In the genomic region with DNA sequence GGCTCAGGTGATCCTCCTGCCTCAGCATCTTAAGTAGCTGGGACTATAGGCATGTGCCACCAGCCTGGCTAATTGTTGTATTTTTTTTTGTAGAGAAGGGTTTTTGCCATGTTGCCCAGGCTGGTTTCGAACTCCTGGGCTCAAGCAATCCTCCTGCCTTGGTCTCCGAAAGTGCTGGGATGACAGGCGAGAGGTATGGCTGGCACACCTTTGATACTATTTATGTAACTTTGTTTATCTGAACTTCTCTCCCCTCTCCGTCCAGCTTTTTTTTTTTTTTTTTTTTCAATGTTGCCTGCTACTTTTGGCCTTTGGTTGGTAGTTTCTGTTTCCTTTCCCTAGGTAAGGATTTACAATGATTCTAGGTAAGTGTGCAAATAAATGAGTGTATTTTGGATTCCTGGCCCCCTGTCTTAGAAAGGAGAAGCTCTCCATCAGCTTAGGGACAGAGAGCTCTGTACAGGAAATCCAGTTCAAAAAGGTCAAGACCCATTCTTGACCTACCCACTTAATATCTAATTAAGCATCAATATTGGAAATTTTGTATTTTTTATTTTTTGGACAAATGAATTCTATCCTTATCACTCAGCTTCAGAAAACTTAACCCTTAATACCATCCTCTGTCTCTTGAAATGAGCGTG, we compare ENCODE assay signal across 10 cellular contexts. TPM values are rescaled to one million over a fixed set of nuclear protein-coding genes. Genes with fewer than 3 reads are reported as not detected.
DNase-seq lines count a peak whose midpoint lies in the region; ATAC-seq and TF ChIP-seq lines count a peak whose summit lies in the region.
"Had no signal": no experiment of that assay in that cellular context is flagged by ENCODE, and none has a peak within 500 bp of the region (broad histone marks: within the 10 kb centered on the region; RNA-seq: fewer than 3 reads in every experiment).

No MANE protein-coding gene starts in this region.

- DNase-seq in breast epithelium (ENCODE audit: low spot score in 2 of 2) (no peak), MCF 10A (ENCODE audit: unreplicated experiment) (no peak), activated B cell treated with CpG ODN at 0.5 μM for 24 hours (no peak), lower lobe of right lung (no peak), type B pancreatic cell (ENCODE audit: extremely low spot score, unreplicated experiment) (no peak), AG08395 (ENCODE audit: low spot score) (no peak), HPDE6-E6E7 (ENCODE audit: extremely low spot score) (no peak)

- no peak for TF ChIP-seq POLR2A in breast epithelium (IDR thresholded peaks at IDR 0.05)

- H3K27ac ChIP-seq in breast epithelium: peak overlapping the region; percentile 83 to 92
- peak overlapping the region; percentile 62 for H3K27ac ChIP-seq in lower lobe of right lung

- TF ChIP-seq CTCF in breast epithelium (IDR thresholded peaks at IDR 0.05) (no peak), MCF 10A (IDR thresholded peaks at IDR 0.05; ENCODE audit: unreplicated experiment) (no peak), activated B cell treated with CpG ODN at 0.5 μM for 24 hours (IDR thresholded peaks at IDR 0.05) (no peak), lower lobe of right lung (IDR thresholded peaks at IDR 0.05) (no peak), type B pancreatic cell (conservative IDR thresholded peaks at IDR 0.05) (no peak)

- H3K27me3 ChIP-seq in breast epithelium: no peaks in the 10 kb centered on the region
- H3K27me3 ChIP-seq in lower lobe of right lung (ENCODE audit: low read depth): no peaks in the 10 kb centered on the region

- ATAC-seq in activated B cell treated with CpG ODN at 0.5 μM for 24 hours (ENCODE audit: low read depth) (peak; percentile 16), lower lobe of right lung (no peak), GM19023 (IDR thresholded peaks at IDR 0.05; ENCODE audit: unreplicated experiment) (no peak)

- H3K36me3 Mint-ChIP-seq in MCF 10A (ENCODE audit: insufficient read depth, unreplicated experiment) (peaks cover 76% of the 10 kb centered on the region), activated B cell treated with CpG ODN at 0.5 μM for 24 hours (ENCODE audit: low read depth) (peaks cover 36% of the 10 kb centered on the region), type B pancreatic cell (peaks cover 3% of the 10 kb centered on the region)

- H3K9me3 Mint-ChIP-seq in MCF 10A (ENCODE audit: unreplicated experiment) (no peaks in the 10 kb centered on the region), activated B cell treated with CpG ODN at 0.5 μM for 24 hours (no peaks in the 10 kb centered on the region), type B pancreatic cell (no peaks in the 10 kb centered on the region)

- CTCF ChIA-PET in MCF 10A (lab: Yijun Ruan, JAX): interaction anchor here (1.0 kb wide), 2 partner anchors 8 to 30 kb away, joined by 3 read pairs; no protein-coding TSS in a partner anchor
- CTCF ChIA-PET in activated B cell treated with CpG ODN at 0.5 μM for 24 hours (lab: Charles Lee): interaction anchor here (0.8 to 2.0 kb wide), 5 partner anchors 13 to 78 kb away, joined by 3 to 6 read pairs (median 3); partner anchors contain the start of genes EOGT and TMF1

- H3K4me3 Mint-ChIP-seq in MCF 10A (ENCODE audit: unreplicated experiment) (no peak overlapping the region), activated B cell treated with CpG ODN at 0.5 μM for 24 hours (peak overlapping the region; percentile 82), type B pancreatic cell (no peak overlapping the region)

- peaks cover 4 to 74% of the 10 kb centered on the region in 2 donors for H3K4me1 ChIP-seq in breast epithelium
- H3K4me1 ChIP-seq in lower lobe of right lung: peaks cover 99% of the 10 kb centered on the region

- intact Hi-C loops in breast epithelium (cut with DNase I; ENCODE audit: low total_unique reads) (no loop called here), MCF 10A (cut with micrococcal nuclease) (no loop called here), activated B cell treated with CpG ODN at 0.5 μM for 24 hours (cut with micrococcal nuclease) (loop anchor here (1.0 kb wide), 1 partner anchor 7 kb away; the partner anchor contains the start of gene ARL6IP5), lower lobe of right lung (cut with DNase I) (no loop called here)

- peaks cover 36% of the 10 kb centered on the region for H3K4me1 Mint-ChIP-seq in MCF 10A (ENCODE audit: insufficient read depth, unreplicated experiment)
- peaks cover 90% of the 10 kb centered on the region for H3K4me1 Mint-ChIP-seq in activated B cell treated with CpG ODN at 0.5 μM for 24 hours
- peaks cover 35% of the 10 kb centered on the region for H3K4me1 Mint-ChIP-seq in type B pancreatic cell (ENCODE audit: unreplicated experiment)

- no peak overlapping the region for H3K27ac Mint-ChIP-seq in MCF 10A (ENCODE audit: low read depth, unreplicated experiment)
- H3K27ac Mint-ChIP-seq in activated B cell treated with CpG ODN at 0.5 μM for 24 hours: peak overlapping the region; percentile 97
- peak overlapping the region; percentile 37 for H3K27ac Mint-ChIP-seq in type B pancreatic cell

- H3K36me3 ChIP-seq in breast epithelium: no peaks in the 10 kb centered on the region
- no peaks in the 10 kb centered on the region for H3K36me3 ChIP-seq in lower lobe of right lung

- H3K4me3 ChIP-seq in breast epithelium: no peak overlapping the region
- peak overlapping the region; percentile 17 for H3K4me3 ChIP-seq in lower lobe of right lung
- H3K4me3 ChIP-seq: lung, SK-N-MC had no signal

- no TSS peak for BruUV-seq in MCF 10A (replicated peaks; lab: Mats Ljungman, UMichigan)

- no peaks in the 10 kb centered on the region for H3K27me3 Mint-ChIP-seq in MCF 10A (ENCODE audit: insufficient read depth, unreplicated experiment)
- no peaks in the 10 kb centered on the region for H3K27me3 Mint-ChIP-seq in activated B cell treated with CpG ODN at 0.5 μM for 24 hours
- H3K27me3 Mint-ChIP-seq in type B pancreatic cell: no peaks in the 10 kb centered on the region

- POLR2A ChIA-PET in MCF 10A (lab: Yijun Ruan, JAX): interaction anchor here (2.0 kb wide), 1 partner anchor 41 kb away, joined by 9 read pairs; no protein-coding TSS in a partner anchor
- POLR2A ChIA-PET in activated B cell treated with CpG ODN at 0.5 μM for 24 hours (lab: Charles Lee): interaction anchor here (0.7 to 7.8 kb wide), 6 partner anchors 9 to 40 kb away, joined by 3 to 101 read pairs (median 12); partner anchors contain the start of genes ARL6IP5, TMF1 and UBA3

- H3K9me3 ChIP-seq in breast epithelium: no peaks in the 10 kb centered on the region
- no peaks in the 10 kb centered on the region for H3K9me3 ChIP-seq in lower lobe of right lung

RNA-seq across cellular contexts. Expression of gene ARL6IP5, which starts 6.8 kb away (rescaled TPM):
- total RNA-seq in breast epithelium (100 to 1,000 TPM; 123 to 210 (median 174) TPM), MCF 10A (2022) (50.0 and 81.6 TPM in 2 replicates), activated B cell treated with CpG ODN at 0.5 μM for 24 hours (77.5 and 77.8 TPM in 2 replicates), lower lobe of right lung (138 TPM), type B pancreatic cell (ENCODE audit: low replicate concordance) (38.5 and 49.2 TPM in 2 replicates)

RNA-seq across cellular contexts. Expression of gene UBA3, which starts 11.3 kb away (rescaled TPM):
- total RNA-seq in breast epithelium (10 to 100 TPM; 49.4 to 88.4 (median 69.2) TPM), MCF 10A (2022) (41.1 and 57.8 TPM in 2 replicates), activated B cell treated with CpG ODN at 0.5 μM for 24 hours (86.6 and 91.9 TPM in 2 replicates), lower lobe of right lung (48.3 TPM), type B pancreatic cell (ENCODE audit: low replicate concordance) (55.4 and 68.5 TPM in 2 replicates)

RNA-seq across cellular contexts. Expression of gene LMOD3, which starts 30.9 kb away (rescaled TPM):
- total RNA-seq in breast epithelium (not detected), MCF 10A (2022) (not detected in 2 replicates), activated B cell treated with CpG ODN at 0.5 μM for 24 hours (not detected in 2 replicates), lower lobe of right lung (0.12 TPM), type B pancreatic cell (ENCODE audit: low replicate concordance) (0.12 TPM in 1 of 2 replicates, not detected in the other)

RNA-seq across cellular contexts. Expression of gene TMF1, which starts 39.4 kb away (rescaled TPM):
- total RNA-seq in breast epithelium: 10 to 100 TPM; 33.4 to 61.5 (median 50.1) TPM
- 50.2 and 52.4 TPM in 2 replicates for total RNA-seq in MCF 10A (2022)
- total RNA-seq in activated B cell treated with CpG ODN at 0.5 μM for 24 hours: 36.8 and 43.6 TPM in 2 replicates
- 40.0 TPM for total RNA-seq in lower lobe of right lung
- 34.6 and 47.6 TPM in 2 replicates for total RNA-seq in type B pancreatic cell (ENCODE audit: low replicate concordance)
